8 cellular contexts compared by ENCODE assay signal in genomic region chr1:39539252-39539790, GRCh38. TPM values are rescaled to one million over a fixed set of nuclear protein-coding genes. Genes with fewer than 3 reads are reported as not detected.
DNase-seq lines count a peak whose midpoint lies in the region; ATAC-seq, FAIRE-seq and TF ChIP-seq lines count a peak whose summit lies in the region.

No MANE protein-coding gene starts in this region.

- no peak overlapping the region for H3K9ac ChIP-seq in kidney (ENCODE audit: low read length in 2 of 2)

- no peaks in the 10 kb centered on the region for H3K27me3 ChIP-seq in BE2C

- TF ChIP-seq CTCF in BE2C (IDR thresholded peaks at IDR 0.05; ENCODE audit: low read depth, low read length) (peak; percentile 82), kidney (IDR thresholded peaks at IDR 0.05; ENCODE audit: borderline replicate concordance, extremely low read depth, insufficient read depth) (peak; percentile 89)

- H3K4me1 ChIP-seq in BE2C (no peaks in the 10 kb centered on the region), kidney (ENCODE audit: control insufficient read depth in 1 of 2, insufficient read depth in 1 of 2, low read depth in 1 of 2, low read length in 2 of 2) (no peaks in the 10 kb centered on the region)

- H3K4me3 ChIP-seq in BE2C (ENCODE audit: low read depth, low read length) (no peak overlapping the region), kidney (ENCODE audit: low read length in 2 of 2) (no peak overlapping the region)

- H3K9me3 ChIP-seq in BE2C (no peaks in the 10 kb centered on the region), kidney (ENCODE audit: control insufficient read depth in 1 of 2, low read length in 2 of 2) (no peaks in the 10 kb centered on the region)

- intact Hi-C loops in kidney (cut with DNase I): no loop called here

- FAIRE-seq in kidney (lab: Jason Lieb, UNC): peak; percentile 6

- H3K36me3 ChIP-seq in BE2C: no peaks in the 10 kb centered on the region
- H3K36me3 ChIP-seq in kidney (ENCODE audit: control insufficient read depth in 1 of 2, insufficient read depth in 2 of 2, low read length in 2 of 2): peaks cover 4 to 7% of the 10 kb centered on the region in 2 donors

- peak; percentile 57 for DNase-seq in BE2C
- peak; percentile 84 for DNase-seq in GM19240 (ENCODE audit: insufficient read length, low spot score)
- peak; percentile 100 for DNase-seq in NCI-H2029 treated with DMSO at 0.1 percent for 48 hours (lab: John Stamatoyannopoulos, UW)
- peak; percentile 12 for DNase-seq in T-helper 9 cell
- DNase-seq in central memory CD4-positive, alpha-beta T cell: peak; percentile 31
- DNase-seq in kidney: peak; percentile 82
- peak; percentile 34 to 41 for DNase-seq in stimulated activated CD4-positive, alpha-beta T cell treated with anti-CD3 and anti-CD28 coated beads, Interleukin-2, amount 100 ng/mL, for 24 hours

- ATAC-seq in HG03432 (IDR thresholded peaks at IDR 0.05; ENCODE audit: unreplicated experiment): no peak

- H3K27ac ChIP-seq in kidney (ENCODE audit: low read depth in 2 of 2, low read length in 2 of 2): no peak overlapping the region

RNA-seq across cellular contexts. Expression of gene PABPC4, which starts 37.3 kb away (rescaled TPM):
- polyA plus RNA-seq in BE2C (2012; ENCODE audit: insufficient read depth, insufficient read length, low read depth): 88.5 TPM
- 168 TPM for total RNA-seq in kidney
- 60.5 TPM for polyA plus RNA-seq in kidney (ENCODE audit: insufficient read depth, low read depth, low replicate concordance)

RNA-seq across cellular contexts. Expression of gene BMP8A, which starts 47.9 kb away (rescaled TPM):
- polyA plus RNA-seq in BE2C (2012; ENCODE audit: insufficient read depth, insufficient read length, low read depth): 1.4 TPM
- 1.2 TPM for total RNA-seq in kidney
- polyA plus RNA-seq in kidney (ENCODE audit: insufficient read depth, low read depth, low replicate concordance): not detected

Comparison
In these comparisons a context has a peak if more than half of its experiments do, and no peak if none do; other contexts are left out.
1. DNase-seq: peak in every context shown above with its lines; median percentile 100 in NCI-H2029 treated with DMSO at 0.1 percent for 48 hours; 84 in GM19240; 82 in kidney; 57 in BE2C; 38 in stimulated activated CD4-positive, alpha-beta T cell treated with anti-CD3 and anti-CD28 coated beads, Interleukin-2, amount 100 ng/mL, for 24 hours; 31 in central memory CD4-positive, alpha-beta T cell; 12 in T-helper 9 cell.